ENCODE assay signal across 1 cellular context in genomic region chr6:31622678-31623077, GRCh38.
TF ChIP-seq lines count a peak whose summit lies in the region.

No MANE protein-coding gene starts in this region.

TF ChIP-seq in H1, 55 proteins besides CTCF, POLR2A, EP300 and RAD21:
- no peak for TF ChIP-seq CBX5 (IDR thresholded peaks at IDR 0.05; ENCODE audit: low read depth, low read length)
- no peak for TF ChIP-seq MAX (IDR thresholded peaks at IDR 0.05)
- no peak for TF ChIP-seq ATF2 (IDR thresholded peaks at IDR 0.05; ENCODE audit: low read length)
- no peak for TF ChIP-seq KDM4A (IDR thresholded peaks at IDR 0.05; ENCODE audit: low read depth, low read length, severe bottlenecking)
- no peak for TF ChIP-seq EZH2 (IDR thresholded peaks at IDR 0.05; ENCODE audit: low read depth, low read length, severe bottlenecking)
- no peak for TF ChIP-seq SIX5 (IDR thresholded peaks at IDR 0.05; ENCODE audit: low read depth, low read length)
- TF ChIP-seq YY1 (IDR thresholded peaks at IDR 0.05; ENCODE audit: low read depth, low read length) = no peak
